ENCODE assay signal across 8 cellular contexts in genomic region chr11:12674936-12675696, GRCh38. TPM values are rescaled to one million over a fixed set of nuclear protein-coding genes. Genes with fewer than 3 reads are reported as not detected.
DNase-seq lines count a peak whose midpoint lies in the region; ATAC-seq and TF ChIP-seq lines count a peak whose summit lies in the region.

No MANE protein-coding gene starts in this region.

- H3K27me3 Mint-ChIP-seq in Calu3 (ENCODE audit: unreplicated experiment) (no peaks in the 10 kb centered on the region), activated B cell treated with CpG ODN at 0.5 μM for 24 hours (peaks cover 59% of the 10 kb centered on the region), neural crest cell (ENCODE audit: low read depth) (no peaks in the 10 kb centered on the region)

- H3K27ac Mint-ChIP-seq in Calu3 (ENCODE audit: unreplicated experiment) (peak overlapping the region; percentile 90), activated B cell treated with CpG ODN at 0.5 μM for 24 hours (no peak overlapping the region), neural crest cell (ENCODE audit: unreplicated experiment) (peak overlapping the region; percentile 94)

- BruUV-seq in Calu3 (replicated peaks; lab: Mats Ljungman, UMichigan) = no TSS peak

- POLR2A ChIA-PET in activated B cell treated with CpG ODN at 0.5 μM for 24 hours (lab: Charles Lee) (no interaction called here), GM10248 (lab: Yijun Ruan, JAX) (no interaction called here)

- intact Hi-C loops in Calu3 (cut with micrococcal nuclease; ENCODE audit: unreplicated experiment) = no loop called here
- intact Hi-C loops in activated B cell treated with CpG ODN at 0.5 μM for 24 hours (cut with micrococcal nuclease) = loop anchor here (5.0 kb wide), 1 partner anchor 602 kb away; the partner anchor contains the start of gene BMAL1
- intact Hi-C loops in posterior vena cava (cut with DNase I) = loop anchor here in 1 of 2 donors (5.0 to 10.0 kb wide), 2 partner anchors 140 to 212 kb away; no protein-coding TSS in a partner anchor

- DNase-seq in Calu3 (no peak), activated B cell treated with CpG ODN at 0.5 μM for 24 hours (no peak), foreskin melanocyte (peak; percentile 42), neural crest cell (ENCODE audit: low read depth, low spot score) (no peak), GM10248 (ENCODE audit: extremely low spot score) (no peak), posterior vena cava (ENCODE audit: low spot score) (no peak)

- H3K9me3 Mint-ChIP-seq in Calu3 (ENCODE audit: low read depth, unreplicated experiment) = no peaks in the 10 kb centered on the region
- peaks cover 2% of the 10 kb centered on the region for H3K9me3 Mint-ChIP-seq in activated B cell treated with CpG ODN at 0.5 μM for 24 hours
- H3K9me3 Mint-ChIP-seq in neural crest cell = no peaks in the 10 kb centered on the region

- TF ChIP-seq CTCF in Calu3 (IDR thresholded peaks at IDR 0.05; ENCODE audit: unreplicated experiment) (no peak), activated B cell treated with CpG ODN at 0.5 μM for 24 hours (IDR thresholded peaks at IDR 0.05) (no peak), neural crest cell (conservative IDR thresholded peaks at IDR 0.05) (no peak), GM10248 (IDR thresholded peaks at IDR 0.05; ENCODE audit: control extremely low read depth, extremely low read depth, low read depth, missing control alignments) (no peak)

- H3K36me3 Mint-ChIP-seq in Calu3 (ENCODE audit: insufficient read depth, unreplicated experiment) (peaks cover 43% of the 10 kb centered on the region), activated B cell treated with CpG ODN at 0.5 μM for 24 hours (ENCODE audit: low read depth) (no peaks in the 10 kb centered on the region), neural crest cell (ENCODE audit: low read depth) (no peaks in the 10 kb centered on the region)

- H3K4me1 Mint-ChIP-seq in Calu3 (ENCODE audit: low read depth, unreplicated experiment) (peaks cover 24% of the 10 kb centered on the region), activated B cell treated with CpG ODN at 0.5 μM for 24 hours (peaks cover 15% of the 10 kb centered on the region), neural crest cell (peaks cover 50% of the 10 kb centered on the region)

- H3K4me3 Mint-ChIP-seq in Calu3 (ENCODE audit: low read depth, unreplicated experiment) (peak overlapping the region; percentile 82), activated B cell treated with CpG ODN at 0.5 μM for 24 hours (peak overlapping the region; percentile 65), neural crest cell (peak overlapping the region; percentile 97)

- ATAC-seq in HG03432 (IDR thresholded peaks at IDR 0.05; ENCODE audit: unreplicated experiment) (peak; percentile 7), activated B cell treated with CpG ODN at 0.5 μM for 24 hours (ENCODE audit: low read depth) (no peak), GM21360 (IDR thresholded peaks at IDR 0.05; ENCODE audit: unreplicated experiment) (no peak)

- CTCF ChIA-PET in Calu3 (lab: Charles Lee) (no interaction called here), activated B cell treated with CpG ODN at 0.5 μM for 24 hours (lab: Charles Lee) (no interaction called here), GM10248 (lab: Yijun Ruan, JAX) (no interaction called here)

RNA-seq across cellular contexts. Expression of gene TEAD1, which starts 0.9 kb away (rescaled TPM):
- total RNA-seq in Calu3 (2022) (99.0 and 104 TPM in 2 replicates), activated B cell treated with CpG ODN at 0.5 μM for 24 hours (0.07 and 0.12 TPM in 2 replicates), neural crest cell (84.1 and 87.3 TPM in 2 replicates), posterior vena cava (10 to 100 TPM; 56.5 to 59.2 TPM)

Comparison
In these comparisons a context has a peak if more than half of its experiments do, and no peak if none do; other contexts are left out.
1. RNA of gene TEAD1, which starts 0.9 kb away (total RNA-seq): 99.0 to 104 TPM in Calu3, 84.1 to 87.3 TPM in neural crest cell and 56.5 to 59.2 TPM in posterior vena cava; 0.07 to 0.12 TPM in activated B cell treated with CpG ODN at 0.5 μM for 24 hours; every median in the first group is over 10 times any median in the second.
2. Peak in every context shown above with its lines, with median percentiles within 50 percentile points of each other: H3K4me3 Mint-ChIP-seq.